In genomic region chr17:4175921-4176802, GRCh38 we compare ENCODE assay signal across 10 cellular contexts. TPM values are rescaled to one million over a fixed set of nuclear protein-coding genes. Genes with fewer than 3 reads are reported as not detected.
DNase-seq lines count a peak whose midpoint lies in the region; ATAC-seq and TF ChIP-seq lines count a peak whose summit lies in the region.
"Had no signal": no experiment of that assay in that cellular context is flagged by ENCODE, and none has a peak within 500 bp of the region (broad histone marks: within the 10 kb centered on the region; RNA-seq: fewer than 3 reads in every experiment).

No MANE protein-coding gene starts in this region.

- H3K9ac ChIP-seq in PC-3 (ENCODE audit: low read length) (no peak overlapping the region), MM.1S (ENCODE audit: low read length) (no peak overlapping the region)

- peak; percentile 78 for ATAC-seq in CD4-positive, alpha-beta T cell (ENCODE audit: poor library complexity)
- ATAC-seq in PC-3: no peak

- peak overlapping the region; percentile 66 for H3K4me3 Mint-ChIP-seq in CD4-positive, alpha-beta T cell
- peak overlapping the region; percentile 85 for H3K4me3 Mint-ChIP-seq in T-helper 1 cell treated with Interleukin-12 subunit alpha and Interleukin-12 subunit beta and Interleukin-4 antibody, amounts not matched to agents 30 μg/mL and 1 μg/mL, for 36 hours
- H3K4me3 Mint-ChIP-seq in activated naive CD8-positive, alpha-beta T cell treated with anti-CD3 and anti-CD28 coated beads for 36 hours: peak overlapping the region; percentile 71
- H3K4me3 Mint-ChIP-seq: B cell had no signal

- no peaks in the 10 kb centered on the region for H3K79me2 ChIP-seq in PC-3 (ENCODE audit: low read length)
- H3K79me2 ChIP-seq in MM.1S (ENCODE audit: low read length): 0 out of 2 replicates have a peak, but pooled peaks cover 7% of the 10 kb centered on the region

- H3K27ac Mint-ChIP-seq in CD4-positive, alpha-beta T cell: peak overlapping the region; percentile 90
- peak overlapping the region; percentile 99 for H3K27ac Mint-ChIP-seq in T-helper 1 cell treated with Interleukin-12 subunit alpha and Interleukin-12 subunit beta and Interleukin-4 antibody, amounts not matched to agents 30 μg/mL and 1 μg/mL, for 36 hours
- peak overlapping the region; percentile 95 for H3K27ac Mint-ChIP-seq in activated naive CD8-positive, alpha-beta T cell treated with anti-CD3 and anti-CD28 coated beads for 36 hours
- H3K27ac Mint-ChIP-seq: B cell had no signal

- intact Hi-C loops in CD4-positive, alpha-beta T cell (cut with DNase I, micrococcal nuclease): loop anchor here (2.0 to 5.0 kb wide), 2 partner anchors 33 to 34 kb away; partner anchors contain the start of genes CYB5D2 (in 2 of the 2) and ZZEF1 (in 2 of the 2)
- intact Hi-C loops in PC-3 (cut with micrococcal nuclease): no loop called here

- no peaks in the 10 kb centered on the region for H3K9me3 Mint-ChIP-seq in CD4-positive, alpha-beta T cell
- no peaks in the 10 kb centered on the region for H3K9me3 Mint-ChIP-seq in T-helper 1 cell treated with Interleukin-12 subunit alpha and Interleukin-12 subunit beta and Interleukin-4 antibody, amounts not matched to agents 30 μg/mL and 1 μg/mL, for 36 hours
- H3K9me3 Mint-ChIP-seq in activated naive CD8-positive, alpha-beta T cell treated with anti-CD3 and anti-CD28 coated beads for 36 hours: no peaks in the 10 kb centered on the region

- H3K9me3 ChIP-seq in CD4-positive, alpha-beta T cell (ENCODE audit: control insufficient read depth, low read length): no peaks in the 10 kb centered on the region
- H3K9me3 ChIP-seq in neutrophil (no peaks in the 10 kb centered on the region), PC-3 (ENCODE audit: low read length) (no peaks in the 10 kb centered on the region), MM.1S (replicated peaks; ENCODE audit: insufficient read depth, low read length) (no peaks in the 10 kb centered on the region)

- peak overlapping the region; percentile 70 for H3K27ac ChIP-seq in CD4-positive, alpha-beta T cell (ENCODE audit: low read depth, low read length)
- peak overlapping the region; percentile 88 for H3K27ac ChIP-seq in neutrophil
- no peak overlapping the region for H3K27ac ChIP-seq in PC-3 (ENCODE audit: low read length)
- no peak overlapping the region for H3K27ac ChIP-seq in MM.1S (ENCODE audit: low read length)
- H3K27ac ChIP-seq: PC-9 had no signal

- no peaks in the 10 kb centered on the region for H3K27me3 ChIP-seq in CD4-positive, alpha-beta T cell (ENCODE audit: control insufficient read depth, insufficient read depth, low read length)
- H3K27me3 ChIP-seq in neutrophil (no peaks in the 10 kb centered on the region), PC-3 (ENCODE audit: low read length) (no peaks in the 10 kb centered on the region), MM.1S (replicated peaks; ENCODE audit: insufficient read depth, low read length) (no peaks in the 10 kb centered on the region)

- H3K4me1 ChIP-seq in neutrophil (ENCODE audit: control insufficient read depth in 1 of 2, insufficient read depth in 1 of 2, low read depth in 1 of 2, low read length in 1 of 2): peaks cover 31 to 39% of the 10 kb centered on the region in 2 experiments
- no peaks in the 10 kb centered on the region for H3K4me1 ChIP-seq in PC-3 (ENCODE audit: insufficient read depth, low read length)
- H3K4me1 ChIP-seq in MM.1S (ENCODE audit: low read length): no peaks in the 10 kb centered on the region

- H3F3A ChIP-seq in PC-3 (ENCODE audit: low read length, unreplicated experiment): no peaks in the 10 kb centered on the region
- no peaks in the 10 kb centered on the region for H3F3A ChIP-seq in MM.1S (ENCODE audit: insufficient read depth, low read length)

- no TSS peak for BruUV-seq in PC-3 (replicated peaks; lab: Mats Ljungman, UMichigan)

- no peak overlapping the region for H2AFZ ChIP-seq in PC-3 (ENCODE audit: low read length)
- no peak overlapping the region for H2AFZ ChIP-seq in MM.1S (ENCODE audit: low read length)
- H2AFZ ChIP-seq: PC-9 had no signal

- H3K4me2 ChIP-seq in PC-3 (ENCODE audit: low read length): no peak overlapping the region
- no peak overlapping the region for H3K4me2 ChIP-seq in MM.1S (ENCODE audit: low read depth, low read length)
- H3K4me2 ChIP-seq: PC-9 had no signal

- H4K20me1 ChIP-seq in PC-3 (ENCODE audit: low read length): no peaks in the 10 kb centered on the region
- no peaks in the 10 kb centered on the region; the same call in 1 of the 2 replicates for H4K20me1 ChIP-seq in MM.1S (ENCODE audit: insufficient read depth, low read length)

- no peaks in the 10 kb centered on the region for H3K27me3 Mint-ChIP-seq in CD4-positive, alpha-beta T cell
- no peaks in the 10 kb centered on the region for H3K27me3 Mint-ChIP-seq in T-helper 1 cell treated with Interleukin-12 subunit alpha and Interleukin-12 subunit beta and Interleukin-4 antibody, amounts not matched to agents 30 μg/mL and 1 μg/mL, for 36 hours (ENCODE audit: low read depth)
- no peaks in the 10 kb centered on the region for H3K27me3 Mint-ChIP-seq in activated naive CD8-positive, alpha-beta T cell treated with anti-CD3 and anti-CD28 coated beads for 36 hours
- H3K27me3 Mint-ChIP-seq: B cell had no signal

- TF ChIP-seq CTCF in CD4-positive, alpha-beta T cell (IDR thresholded peaks at IDR 0.05): no peak
- TF ChIP-seq CTCF in neutrophil (IDR thresholded peaks at IDR 0.05) (no peak), PC-3 (conservative IDR thresholded peaks at IDR 0.05; ENCODE audit: low read depth, low read length) (no peak), MM.1S (IDR thresholded peaks at IDR 0.05; ENCODE audit: low read length) (no peak)

- H3K36me3 Mint-ChIP-seq in CD4-positive, alpha-beta T cell (ENCODE audit: low read depth): peaks cover 85% of the 10 kb centered on the region
- peaks cover 65% of the 10 kb centered on the region for H3K36me3 Mint-ChIP-seq in T-helper 1 cell treated with Interleukin-12 subunit alpha and Interleukin-12 subunit beta and Interleukin-4 antibody, amounts not matched to agents 30 μg/mL and 1 μg/mL, for 36 hours (ENCODE audit: low read depth)
- H3K36me3 Mint-ChIP-seq in activated naive CD8-positive, alpha-beta T cell treated with anti-CD3 and anti-CD28 coated beads for 36 hours: peaks cover 55% of the 10 kb centered on the region

- peaks cover 84% of the 10 kb centered on the region for H3K36me3 ChIP-seq in neutrophil
- H3K36me3 ChIP-seq in PC-3 (ENCODE audit: low read depth, low read length): peaks cover 18% of the 10 kb centered on the region; the same call in 1 of the 2 replicates
- peaks cover 32% of the 10 kb centered on the region for H3K36me3 ChIP-seq in MM.1S (replicated peaks; ENCODE audit: insufficient read depth, low read length)

- no peak overlapping the region for H3K4me3 ChIP-seq in neutrophil (ENCODE audit: low read depth in 1 of 2, low read length in 1 of 2)
- H3K4me3 ChIP-seq in PC-3 (ENCODE audit: low read length): no peak overlapping the region
- no peak overlapping the region for H3K4me3 ChIP-seq in MM.1S (ENCODE audit: low read length)
- H3K4me3 ChIP-seq: PC-9 had no signal

- H3K9me2 ChIP-seq in PC-3 (replicated peaks; ENCODE audit: low read length) (no peaks in the 10 kb centered on the region), MM.1S (replicated peaks; ENCODE audit: insufficient read depth, low read length) (no peaks in the 10 kb centered on the region)

- H3K4me1 Mint-ChIP-seq in CD4-positive, alpha-beta T cell (ENCODE audit: low read depth): peaks cover 61% of the 10 kb centered on the region
- peaks cover 50% of the 10 kb centered on the region for H3K4me1 Mint-ChIP-seq in T-helper 1 cell treated with Interleukin-12 subunit alpha and Interleukin-12 subunit beta and Interleukin-4 antibody, amounts not matched to agents 30 μg/mL and 1 μg/mL, for 36 hours (ENCODE audit: low read depth)
- H3K4me1 Mint-ChIP-seq in activated naive CD8-positive, alpha-beta T cell treated with anti-CD3 and anti-CD28 coated beads for 36 hours: peaks cover 52% of the 10 kb centered on the region
- H3K4me1 Mint-ChIP-seq: B cell had no signal

- CTCF ChIA-PET in CD4-positive, alpha-beta T cell (lab: Charles Lee): interaction anchor here (0.6 to 1.4 kb wide), 3 partner anchors 24 to 39 kb away, joined by 3 to 6 read pairs (median 6); partner anchors contain the start of genes CYB5D2 and ZZEF1
- CTCF ChIA-PET in PC-3 (lab: Charles Lee): no interaction called here

- POLR2A ChIA-PET in CD4-positive, alpha-beta T cell (lab: Charles Lee): interaction anchor here (0.6 to 6.9 kb wide), 15 partner anchors 8 to 902 kb away, joined by 3 to 171 read pairs (median 4); partner anchors contain the start of genes CYB5D2, UBE2G1, ZFP3 and ZZEF1
- POLR2A ChIA-PET in PC-3 (lab: Charles Lee; ENCODE audit: unreplicated experiment): no interaction called here

- DNase-seq in CD4-positive, alpha-beta T cell: peak in 9 of 10 experiments; percentile 12 to 53 (median 32)
- peak; percentile 30 for DNase-seq in activated naive CD8-positive, alpha-beta T cell treated with anti-CD3 and anti-CD28 coated beads for 36 hours
- DNase-seq in NCI-H2227 treated with DMSO at 0.1 percent for 48 hours (lab: John Stamatoyannopoulos, UW) (no peak), PC-3 (no peak), MM.1S (no peak), NCI-H226 (no peak)
- DNase-seq: PC-9 had no signal

RNA-seq across cellular contexts. Expression of gene CYB5D2, which starts 33.2 kb away (rescaled TPM):
- 1 to 10 TPM; 3.9 to 4.4 TPM for total RNA-seq in CD4-positive, alpha-beta T cell
- 10 to 100 TPM; 11.0 to 11.6 TPM for total RNA-seq in activated naive CD8-positive, alpha-beta T cell treated with anti-CD3 and anti-CD28 coated beads for 36 hours
- total RNA-seq in PC-3 (2014; rRNA removed): 17.5 and 20.7 TPM in 2 replicates

RNA-seq across cellular contexts. Expression of gene ZZEF1, which starts 33.3 kb away (rescaled TPM):
- 10 to 100 TPM; 83.1 to 85.0 TPM for total RNA-seq in CD4-positive, alpha-beta T cell
- 10 to 100 TPM; 23.7 to 27.0 TPM for total RNA-seq in activated naive CD8-positive, alpha-beta T cell treated with anti-CD3 and anti-CD28 coated beads for 36 hours
- 19.7 and 22.7 TPM in 2 replicates for total RNA-seq in PC-3 (2014; rRNA removed)

Comparison
In these comparisons a context has a peak if more than half of its experiments do, and no peak if none do; other contexts are left out.
1. DNase-seq: peak in CD4-positive, alpha-beta T cell (9 of 10) and activated naive CD8-positive, alpha-beta T cell treated with anti-CD3 and anti-CD28 coated beads for 36 hours (single experiment); none in NCI-H2227 treated with DMSO at 0.1 percent for 48 hours (single experiment), PC-3 (single experiment), MM.1S (single experiment) and NCI-H226 (single experiment).
2. H3K27ac ChIP-seq: peak in CD4-positive, alpha-beta T cell (single experiment) and neutrophil (single experiment); none in PC-3 (single experiment) and MM.1S (single experiment).
3. Peak in every context shown above with its lines, with median percentiles within 50 percentile points of each other: H3K27ac Mint-ChIP-seq and H3K4me3 Mint-ChIP-seq.